In the genomic region with DNA sequence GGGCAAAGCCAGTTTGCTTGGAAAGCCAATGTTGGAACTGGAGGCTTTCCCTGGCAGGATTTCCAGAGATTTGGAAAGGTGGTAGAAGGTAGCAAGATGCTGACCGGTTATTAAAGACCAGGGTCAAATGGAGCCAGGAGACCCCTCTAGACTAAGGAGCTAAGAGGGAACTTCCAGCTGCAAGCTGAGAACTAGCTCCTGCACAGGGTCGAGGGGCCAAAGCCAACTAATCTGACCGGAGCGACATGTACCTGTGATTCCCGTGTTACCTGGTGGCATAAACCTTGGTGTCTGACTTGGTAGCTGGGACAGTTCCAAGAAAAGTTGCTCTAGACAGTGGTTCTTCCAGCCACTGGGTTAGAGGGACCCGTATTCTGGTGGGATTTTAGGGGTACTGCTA, we compare ENCODE assay signal across 28 cellular contexts. TPM values are rescaled to one million over a fixed set of nuclear protein-coding genes. Genes with fewer than 3 reads are reported as not detected.
"Had no signal": no experiment of that assay in that cellular context is flagged by ENCODE, and none has a peak within 500 bp of the region (broad histone marks: within the 10 kb centered on the region; RNA-seq: fewer than 3 reads in every experiment).

No MANE protein-coding gene starts in this region.

- H3K9me3 ChIP-seq: adrenal gland, body of pancreas, gastrocnemius medialis, neutrophil, pancreas, psoas muscle, spleen, thoracic aorta, vagina had no signal

- DNase-seq: activated CD4-positive, alpha-beta T cell treated with anti-CD3 and anti-CD28 coated beads for 4 hours; activated CD4-positive, alpha-beta T cell treated with anti-CD3 and anti-CD28 coated beads, Interleukin-2, amount 50 U/mL, for 4 hours; activated effector memory CD4-positive, alpha-beta T cell treated with Interleukin-2 at 50 U/mL for 16 hours; activated naive CD4-positive, alpha-beta T cell treated with Interleukin-2 at 50 U/mL for 16 hours; activated naive CD8-positive, alpha-beta T cell treated with anti-CD3 and anti-CD28 coated beads for 36 hours; activated T-cell treated with anti-CD3 and anti-CD28 coated beads, Interleukin-2, amount 50 U/mL, for 48 hours; body of pancreas; effector memory CD8-positive, alpha-beta T cell; erythroblast; gastrocnemius medialis; glutamatergic neuron; islet precursor cell; naive B cell; nephron progenitor cell; pancreas; psoas muscle; spleen; stimulated activated naive CD4-positive, alpha-beta T cell treated with Interleukin-2 at 50 U/mL for 16 hours; T-cell; trophoblast cell had no signal

- H3K27ac ChIP-seq: adrenal gland, body of pancreas, gastrocnemius medialis, pancreas, psoas muscle, thoracic aorta, vagina had no signal

- H3K4me3 ChIP-seq: adrenal gland, body of pancreas, gastrocnemius medialis, pancreas, psoas muscle, spleen, thoracic aorta, vagina had no signal

- H3K27me3 ChIP-seq: adrenal gland, body of pancreas, gastrocnemius medialis, neutrophil, pancreas, spleen, vagina had no signal

- H3K36me3 Mint-ChIP-seq: activated naive CD8-positive, alpha-beta T cell treated with anti-CD3 and anti-CD28 coated beads for 36 hours; naive B cell had no signal

- H3K4me1 ChIP-seq: adrenal gland, body of pancreas, pancreas, vagina had no signal

- H3K27ac Mint-ChIP-seq: activated naive CD8-positive, alpha-beta T cell treated with anti-CD3 and anti-CD28 coated beads for 36 hours; mesothelial cell of epicardium; T-cell had no signal

- ATAC-seq: body of pancreas; effector memory CD8-positive, alpha-beta T cell; gastrocnemius medialis; pancreas; psoas muscle; T-cell had no signal

- H3K27me3 Mint-ChIP-seq: activated naive CD8-positive, alpha-beta T cell treated with anti-CD3 and anti-CD28 coated beads for 36 hours; effector memory CD8-positive, alpha-beta T cell; naive B cell; T-cell had no signal

- H3K36me3 ChIP-seq: pancreas had no signal

- H3K4me3 Mint-ChIP-seq: activated naive CD8-positive, alpha-beta T cell treated with anti-CD3 and anti-CD28 coated beads for 36 hours; effector memory CD8-positive, alpha-beta T cell; mesothelial cell of epicardium; naive B cell; nephron progenitor cell; T-cell had no signal

- H3K9me3 Mint-ChIP-seq: activated naive CD8-positive, alpha-beta T cell treated with anti-CD3 and anti-CD28 coated beads for 36 hours; effector memory CD8-positive, alpha-beta T cell; mesothelial cell of epicardium; naive B cell; nephron progenitor cell; T-cell had no signal

- H3K4me1 Mint-ChIP-seq: activated naive CD8-positive, alpha-beta T cell treated with anti-CD3 and anti-CD28 coated beads for 36 hours; mesothelial cell of epicardium; naive B cell had no signal

RNA-seq across cellular contexts. Expression of a gene that starts 41.8 kb away (rescaled TPM):
- total RNA-seq: activated naive CD8-positive, alpha-beta T cell treated with anti-CD3 and anti-CD28 coated beads for 36 hours; adrenal gland; aorta; body of pancreas; gastrocnemius medialis; liver; mesothelial cell of epicardium; pancreas; T-helper 2 cell treated with Interferon-gamma antibody and Interleukin-4, amounts not matched to agents 100 ng/mL and 5 ng/mL, for 36 hours; thoracic aorta; vagina had no signal
- polyA plus RNA-seq: aorta had no signal
